Comparison of ENCODE assay signal across 8 cellular contexts in genomic region chr21:42495765-42496119, GRCh38. TPM values are rescaled to one million over a fixed set of nuclear protein-coding genes. Genes with fewer than 3 reads are reported as not detected.
A peak's percentile ranks its signal among the peaks of the same experiment; 100 is the strongest.
DNase-seq lines count a peak whose midpoint lies in the region; ATAC-seq and TF ChIP-seq lines count a peak whose summit lies in the region.

No MANE protein-coding gene starts in this region.

- peaks cover 6% of the 10 kb centered on the region; the same call in 1 of the 2 replicates for H3K4me1 ChIP-seq in SJSA1 (replicated peaks)
- peaks cover 3% of the 10 kb centered on the region for H3K4me1 ChIP-seq in prostate gland (replicated peaks)

- no peaks in the 10 kb centered on the region for H3K9me3 ChIP-seq in SJSA1 (replicated peaks)
- H3K9me3 ChIP-seq in prostate gland = no peaks in the 10 kb centered on the region

- WGBS in prostate gland = 1% methylated on average over 18 of the region's 18 CpGs

- DNase-seq in GM12864 (ENCODE audit: low read depth) (no peak), SJSA1 (ENCODE audit: low read depth in 1 of 2, low spot score in 2 of 2) (no peak), foreskin fibroblast (peak in 1 of 2 donors; percentile 9), prostate gland (ENCODE audit: low spot score) (no peak), NOMO-1 (lab: John Stamatoyannopoulos, UW; ENCODE audit: unreplicated experiment in 2 of 2) (no peak)

- H3K4me3 ChIP-seq in GM12864 (ENCODE audit: low read depth, low read length) = peak overlapping the region; percentile 69
- H3K4me3 ChIP-seq in SJSA1 = peak overlapping the region; percentile 39
- peak overlapping the region; percentile 49 to 85 for H3K4me3 ChIP-seq in foreskin fibroblast (ENCODE audit: low read depth in 1 of 2, low read length in 2 of 2)
- peak overlapping the region; percentile 47 to 53 for H3K4me3 ChIP-seq in prostate gland

- intact Hi-C loops in prostate gland (cut with DNase I) = no loop called here

- H3K27me3 ChIP-seq in SJSA1 (replicated peaks) (peaks cover 5% of the 10 kb centered on the region; the same call in 1 of the 2 replicates), prostate gland (replicated peaks; ENCODE audit: insufficient read depth) (no peaks in the 10 kb centered on the region)

- no peak overlapping the region for H3K27ac ChIP-seq in SJSA1
- peak overlapping the region; percentile 78 to 98 for H3K27ac ChIP-seq in prostate gland

- TF ChIP-seq CTCF in GM12864 (IDR thresholded peaks at IDR 0.05; ENCODE audit: low read depth, low read length, missing control alignments) (no peak), foreskin fibroblast (IDR thresholded peaks at IDR 0.05; ENCODE audit: low read depth, low read length) (no peak), prostate gland (IDR thresholded peaks at IDR 0.05) (peak in 1 of 4 experiments; percentile 31)

- TF ChIP-seq POLR2A in prostate gland (IDR thresholded peaks at IDR 0.05) = no peak

- ATAC-seq in HG02642 (IDR thresholded peaks at IDR 0.05; ENCODE audit: poor library complexity, unreplicated experiment) = peak; percentile 11
- no peak for ATAC-seq in HG03108 (IDR thresholded peaks at IDR 0.05; ENCODE audit: unreplicated experiment)
- ATAC-seq in HG03442 (IDR thresholded peaks at IDR 0.05; ENCODE audit: unreplicated experiment) = no peak

- H3K36me3 ChIP-seq in SJSA1 (no peaks in the 10 kb centered on the region), prostate gland (no peaks in the 10 kb centered on the region)

RNA-seq across cellular contexts. Expression of gene RSPH1, which starts 0.3 kb away (rescaled TPM):
- not detected in 2 replicates for total RNA-seq in SJSA1 (2014; rRNA removed; shearing (Covaris generic))
- 1 to 10 TPM; 1.6 to 2.6 TPM for total RNA-seq in prostate gland

RNA-seq across cellular contexts. Expression of gene SLC37A1, which starts 17.9 kb away (rescaled TPM):
- 2.1 and 5.2 TPM in 2 replicates for total RNA-seq in SJSA1 (2014; rRNA removed; shearing (Covaris generic))
- 10 to 100 TPM; 44.2 to 49.6 TPM for total RNA-seq in prostate gland
